Comparison of ENCODE assay signal across 11 cellular contexts in the genomic region with DNA sequence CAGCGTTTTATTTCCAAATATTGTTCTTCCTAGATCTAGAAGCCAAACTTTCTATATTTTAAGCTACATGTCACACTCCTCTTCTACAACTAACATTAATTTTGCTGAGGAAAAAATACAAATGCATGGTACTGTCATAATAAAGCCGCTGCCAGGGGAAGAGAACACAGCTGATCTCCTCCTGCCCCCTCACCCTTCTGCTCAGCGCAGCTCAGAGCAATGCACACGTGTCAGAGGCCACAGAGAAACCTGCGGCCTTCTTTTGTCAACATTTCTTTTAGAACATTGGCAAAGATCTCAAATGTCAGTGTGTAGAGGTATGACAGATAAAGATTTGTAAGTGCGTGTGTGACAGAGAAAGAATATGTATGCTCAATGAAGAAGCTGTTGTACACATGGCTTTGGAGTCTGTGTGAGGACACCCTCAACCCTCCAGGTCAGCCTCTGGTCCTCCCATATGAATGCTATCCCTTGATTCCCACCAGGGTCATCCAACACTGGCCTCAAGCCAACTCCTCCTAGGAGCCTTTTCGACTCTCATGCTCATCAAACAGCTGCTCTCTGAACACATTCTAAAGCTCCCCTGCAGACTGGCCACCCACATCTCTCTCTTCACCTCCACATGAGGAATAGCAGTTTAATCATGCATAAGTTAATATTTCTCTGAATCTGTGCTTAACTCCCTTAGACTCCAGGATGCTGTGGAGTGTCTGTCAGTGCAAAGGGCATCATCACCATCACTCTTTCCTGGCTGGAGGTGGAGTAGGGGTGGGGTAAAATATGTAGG. TPM values are rescaled to one million over a fixed set of nuclear protein-coding genes. Genes with fewer than 3 reads are reported as not detected.
"Had no signal": no experiment of that assay in that cellular context is flagged by ENCODE, and none has a peak within 500 bp of the region (broad histone marks: within the 10 kb centered on the region; RNA-seq: fewer than 3 reads in every experiment).

No MANE protein-coding gene starts in this region.

- H3K27ac ChIP-seq: GM23248, HL-60 had no signal

- H3K9me3 ChIP-seq: HAP-1 had no signal

- DNase-seq: GM23248, GOT3, H7, HFFc6 had no signal

- H3K36me3 ChIP-seq: HAP-1 had no signal

- H3K4me1 Mint-ChIP-seq: IgD-negative memory B cell had no signal

- H3K4me1 ChIP-seq: HAP-1 had no signal

- H3K9me3 Mint-ChIP-seq: HFFc6 had no signal

- H3K27me3 Mint-ChIP-seq: IgD-negative memory B cell had no signal

- H3K27ac Mint-ChIP-seq: HFFc6 had no signal

- H3K4me3 Mint-ChIP-seq: HFFc6, IgD-negative memory B cell had no signal

- H3K4me3 ChIP-seq: GM23248, HAP-1 had no signal

- ATAC-seq: HCT116, HepG2 had no signal

RNA-seq across cellular contexts. Expression of gene TAS2R1, which starts 40.9 kb away (rescaled TPM):
- total RNA-seq: GM23248, H4, H7, HepG2, HT1080 had no signal

RNA-seq across cellular contexts. Expression of gene SEMA5A, which starts 43.4 kb away (rescaled TPM):
- total RNA-seq: HepG2 had no signal
